10 cellular contexts compared by ENCODE assay signal in genomic region chr12:6076340-6076739, GRCh38. TPM values are rescaled to one million over a fixed set of nuclear protein-coding genes. Genes with fewer than 3 reads are reported as not detected.
"Had no signal": no experiment of that assay in that cellular context is flagged by ENCODE, and none has a peak within 500 bp of the region (broad histone marks: within the 10 kb centered on the region; RNA-seq: fewer than 3 reads in every experiment).

No MANE protein-coding gene starts in this region.

- H3K9me3 ChIP-seq: ascending aorta, transverse colon had no signal

- H3K27me3 ChIP-seq: ascending aorta had no signal

- ATAC-seq: T-cell had no signal

- H3K4me3 ChIP-seq: ascending aorta, SK-N-MC, transverse colon had no signal

- H3K9me3 Mint-ChIP-seq: activated B cell treated with CpG ODN at 0.5 μM for 24 hours; activated CD4-positive, alpha-beta T cell treated with anti-CD3 and anti-CD28 coated beads, Interleukin-2, amount 10 ng/mL, durations not matched to agents 7 days and 5 days; T-cell had no signal

- H3K4me1 ChIP-seq: ascending aorta had no signal

- H3K27ac ChIP-seq: ascending aorta, SK-N-MC, transverse colon had no signal

- H3K36me3 Mint-ChIP-seq: T-cell had no signal

- H3K36me3 ChIP-seq: ascending aorta, transverse colon had no signal

- H3K4me3 Mint-ChIP-seq: activated B cell treated with CpG ODN at 0.5 μM for 24 hours; activated CD4-positive, alpha-beta T cell treated with anti-CD3 and anti-CD28 coated beads, Interleukin-2, amount 10 ng/mL, durations not matched to agents 7 days and 5 days had no signal

- DNase-seq: activated B cell treated with CpG ODN at 0.5 μM for 24 hours; activated CD4-positive, alpha-beta T cell treated with anti-CD3 and anti-CD28 coated beads, Interleukin-2, amount 10 ng/mL, durations not matched to agents 7 days and 5 days; activated CD8-positive, alpha-beta memory T cell treated with anti-CD3 and anti-CD28 coated beads for 24 hours; activated naive CD4-positive, alpha-beta T cell treated with anti-CD3 and anti-CD28 coated beads, Interleukin-2, amount 50 U/mL, for 16 hours; kidney; small intestine; T-cell; transverse colon had no signal

- H3K27ac Mint-ChIP-seq: activated B cell treated with CpG ODN at 0.5 μM for 24 hours; activated CD4-positive, alpha-beta T cell treated with anti-CD3 and anti-CD28 coated beads, Interleukin-2, amount 10 ng/mL, durations not matched to agents 7 days and 5 days; T-cell had no signal

RNA-seq across cellular contexts. Expression of gene VWF, which starts 48.1 kb away (rescaled TPM):
- total RNA-seq: activated B cell treated with CpG ODN at 0.5 μM for 24 hours; activated CD4-positive, alpha-beta T cell treated with anti-CD3 and anti-CD28 coated beads, Interleukin-2, amount 10 ng/mL, durations not matched to agents 7 days and 5 days had no signal
